Comparison of ENCODE assay signal across 8 cellular contexts in genomic region chr14:64986578-64987571, GRCh38. TPM values are rescaled to one million over a fixed set of nuclear protein-coding genes. Genes with fewer than 3 reads are reported as not detected.
DNase-seq lines count a peak whose midpoint lies in the region; ATAC-seq, FAIRE-seq and TF ChIP-seq lines count a peak whose summit lies in the region.

Gene FNTB, plus strand, starts transcription at chr14:64986895. Its CDS starts 59 bp downstream, at chr14:64986954.

- CTCF ChIA-PET in T-cell (lab: Charles Lee), result interaction anchor here (0.6 to 1.5 kb wide), 12 partner anchors 11 to 838 kb away, joined by 3 to 5 read pairs (median 3); partner anchors contain the start of genes MAX (in 1 of the 2) and SPTB (in 1 of the 2)

- H3K27ac ChIP-seq in heart right ventricle (peak within 1 kb of the TSS; percentile 9 to 94 (median 87)), upper lobe of left lung (peak within 1 kb of the TSS; percentile 75 to 92 (median 84))

- FAIRE-seq in GM12891 (lab: Jason Lieb, UNC), result peak; percentile 98

- peaks cover 48 to 64% (median 60%) of the 10 kb centered on the region in 3 donors for H3K4me1 Mint-ChIP-seq in T-cell

- DNase-seq in GM12891 (ENCODE audit: insufficient read length, low spot score), result peak; percentile 84
- peak; percentile 90 for DNase-seq in NCI-H1436 treated with DMSO at 0.1 percent for 48 hours (lab: John Stamatoyannopoulos, UW)
- peak; percentile 84 to 96 (median 92) for DNase-seq in T-cell
- DNase-seq in amniotic epithelial cell (ENCODE audit: low read depth), result peak; percentile 96
- DNase-seq in heart right ventricle, result peak; percentile 96
- peak; percentile 91 to 99 (median 95) for DNase-seq in posterior cingulate gyrus
- DNase-seq in upper lobe of left lung, result peak; percentile 98

- peak within 1 kb of the TSS; percentile 96 for H3K27ac Mint-ChIP-seq in T-cell

- peak within 1 kb of the TSS; percentile 92 to 99 (median 97) for H3K4me3 Mint-ChIP-seq in T-cell

- peak within 1 kb of the TSS; percentile 54 to 94 (median 80) for H3K4me3 ChIP-seq in heart right ventricle
- peak within 1 kb of the TSS; percentile 63 to 90 (median 72) for H3K4me3 ChIP-seq in upper lobe of left lung

- no peaks in the 10 kb centered on the region for H3K9me3 Mint-ChIP-seq in T-cell

- no peaks in the 10 kb centered on the region for H3K36me3 Mint-ChIP-seq in T-cell

- POLR2A ChIA-PET in T-cell (lab: Charles Lee), result interaction anchor here (0.5 to 0.6 kb wide), 3 partner anchors 72 to 552 kb away, joined by 3 to 6 read pairs (median 3); no protein-coding TSS in a partner anchor

- TF ChIP-seq CTCF in heart right ventricle (IDR thresholded peaks at IDR 0.05), result peak; percentile 55 to 97 (median 83)
- TF ChIP-seq CTCF in upper lobe of left lung (IDR thresholded peaks at IDR 0.05), result peak; percentile 65 to 82 (median 80)

- H3K27me3 ChIP-seq in heart right ventricle (no peaks in the 10 kb centered on the region), upper lobe of left lung (no peaks in the 10 kb centered on the region)

- H3K4me1 ChIP-seq in heart right ventricle, result peaks cover 5 to 44% (median 20%) of the 10 kb centered on the region in 9 donors
- H3K4me1 ChIP-seq in upper lobe of left lung, result peaks cover 16 to 28% (median 20%) of the 10 kb centered on the region in 4 donors

- H3K36me3 ChIP-seq in heart right ventricle (no peaks in the 10 kb centered on the region), upper lobe of left lung (no peaks in the 10 kb centered on the region)

- TF ChIP-seq EP300 in upper lobe of left lung (IDR thresholded peaks at IDR 0.05), result peak in 1 of 4 donors; percentile 59

- peak; percentile 95 for ATAC-seq in HG02852 (IDR thresholded peaks at IDR 0.05; ENCODE audit: unreplicated experiment)
- peak; percentile 93 to 96 (median 94) for ATAC-seq in T-cell (replicated peaks in 1 of 4)
- ATAC-seq in heart right ventricle, result peak; percentile 98 to 99 (median 98)
- ATAC-seq in upper lobe of left lung (ENCODE audit: low FRiP score in 2 of 2), result peak; percentile 99

- H3K9me3 ChIP-seq in heart right ventricle (no peaks in the 10 kb centered on the region), upper lobe of left lung (no peaks in the 10 kb centered on the region)

- intact Hi-C loops in heart right ventricle (cut with DNase I) (loop anchor here in 8 of 10 donors (2.0 to 10.0 kb wide), 12 partner anchors 34 to 838 kb away; partner anchors contain the start of genes CHURC1 (in 3 of the 8), MAX (in 2 of the 8) and FUT8 (in 1 of the 8)), posterior cingulate gyrus (cut with DNase I) (loop anchor here (1.0 to 2.0 kb wide), 3 partner anchors 33 to 116 kb away; partner anchors contain the start of genes CHURC1 and MAX)

- TF ChIP-seq POLR2A in GM12891 (IDR thresholded peaks at IDR 0.05; ENCODE audit: low read depth, low read length), result peak; percentile 67
- peak in 3 of 4 donors; percentile 33 to 70 (median 42) for TF ChIP-seq POLR2A in upper lobe of left lung (IDR thresholded peaks at IDR 0.05)

- peaks cover 0 to 4% of the 10 kb centered on the region in 2 donors for H3K27me3 Mint-ChIP-seq in T-cell

- WGBS in heart right ventricle, 2 donors, result 0% methylated on average over 68 of the region's 68 CpGs
- 0 to 1% methylated on average over 32 to 68 of the region's 68 CpGs for WGBS in upper lobe of left lung, 2 donors

TF ChIP-seq in GM12891, 5 proteins besides CTCF, POLR2A, EP300 and RAD21:
- no peak; the same call in 1 of the 2 replicates for TF ChIP-seq TAF1 (IDR thresholded peaks at IDR 0.05; ENCODE audit: low read depth, low read length)
- TF ChIP-seq POU2F2 (IDR thresholded peaks at IDR 0.05; ENCODE audit: low read depth, low read length), result no peak
- peak; percentile 73 for TF ChIP-seq POLR2AphosphoS5 (IDR thresholded peaks at IDR 0.05; ENCODE audit: low read depth, low read length)
- no peak for TF ChIP-seq PAX5 (IDR thresholded peaks at IDR 0.05; ENCODE audit: insufficient read depth, low read length, severe bottlenecking)
- peak; percentile 52 for TF ChIP-seq SPI1 (IDR thresholded peaks at IDR 0.05; ENCODE audit: low read depth, low read length)

RNA-seq across cellular contexts. Expression of gene FNTB, which starts in this region (rescaled TPM):
- 11.1 TPM for polyA plus RNA-seq in GM12891 (2012; ENCODE audit: low read depth, missing spikeins)
- total RNA-seq in T-cell, result 10 to 100 TPM in 3 of 5 donors, 1 to 10 TPM in 2; 9.6 to 14.2 (median 10.4) TPM
- total RNA-seq in heart right ventricle, result 10 to 100 TPM; 14.6 to 20.8 (median 16.9) TPM
- 10 to 100 TPM; 14.6 to 16.2 TPM for polyA plus RNA-seq in heart right ventricle
- 10 to 100 TPM in 5 of 6 donors, 1 to 10 TPM in 1; 9.5 to 30.1 (median 16.0) TPM for total RNA-seq in upper lobe of left lung

Comparison
In these comparisons a context has a peak if more than half of its experiments do, and no peak if none do; other contexts are left out.
1. Peak in every context shown above with its lines: DNase-seq, ATAC-seq, H3K4me3 ChIP-seq and H3K27ac ChIP-seq.